Comparison of ENCODE assay signal across 1 cellular context in the genomic region with DNA sequence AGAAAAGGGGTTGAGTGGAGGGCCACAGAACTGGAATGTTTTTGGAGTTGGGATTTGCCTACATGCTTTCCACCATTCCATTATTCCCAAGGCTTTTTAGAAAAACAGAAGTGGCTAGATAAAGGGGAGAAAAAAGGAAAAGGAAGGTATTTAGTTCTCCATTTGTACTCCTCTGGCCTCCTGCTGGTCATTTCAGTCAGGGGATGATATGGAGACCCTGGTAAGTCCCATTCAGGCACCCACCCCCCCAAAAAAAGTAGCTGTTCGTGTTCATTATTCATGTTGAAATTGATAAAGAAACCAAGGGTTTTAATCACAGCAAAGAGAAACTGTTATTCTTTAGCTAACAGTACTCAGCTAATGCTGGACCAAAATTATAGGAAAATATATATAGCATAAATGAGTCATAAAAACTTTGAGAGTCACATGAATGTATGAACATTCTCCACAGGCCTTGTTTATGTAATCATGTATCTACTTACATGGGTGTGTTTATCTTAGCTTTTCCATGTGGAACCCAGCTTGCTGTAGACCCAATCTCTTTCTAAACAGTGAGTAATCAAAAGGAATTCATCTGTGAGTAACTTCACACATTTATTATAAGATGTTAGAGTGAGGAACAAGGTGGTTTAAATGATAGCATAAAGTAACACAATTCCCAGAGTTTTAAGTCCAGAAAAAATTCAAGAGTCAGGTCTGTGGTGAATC.
A peak's percentile ranks its signal among the peaks of the same experiment; 100 is the strongest.
TF ChIP-seq lines count a peak whose summit lies in the region.

No MANE protein-coding gene starts in this region.

TF ChIP-seq in K562, 482 proteins besides CTCF, POLR2A, EP300 and RAD21 (continued from another document):
- TF ChIP-seq, protein P1, sequence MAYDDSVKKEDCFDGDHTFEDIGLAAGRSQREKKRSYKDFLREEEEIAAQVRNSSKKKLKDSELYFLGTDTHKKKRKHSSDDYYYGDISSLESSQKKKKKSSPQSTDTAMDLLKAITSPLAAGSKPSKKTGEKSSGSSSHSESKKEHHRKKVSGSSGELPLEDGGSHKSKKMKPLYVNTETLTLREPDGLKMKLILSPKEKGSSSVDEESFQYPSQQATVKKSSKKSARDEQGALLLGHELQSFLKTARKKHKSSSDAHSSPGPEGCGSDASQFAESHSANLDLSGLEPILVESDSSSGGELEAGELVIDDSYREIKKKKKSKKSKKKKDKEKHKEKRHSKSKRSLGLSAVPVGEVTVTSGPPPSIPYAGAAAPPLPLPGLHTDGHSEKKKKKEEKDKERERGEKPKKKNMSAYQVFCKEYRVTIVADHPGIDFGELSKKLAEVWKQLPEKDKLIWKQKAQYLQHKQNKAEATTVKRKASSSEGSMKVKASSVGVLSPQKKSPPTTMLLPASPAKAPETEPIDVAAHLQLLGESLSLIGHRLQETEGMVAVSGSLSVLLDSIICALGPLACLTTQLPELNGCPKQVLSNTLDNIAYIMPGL (CRISPR knock-in tag; IDR thresholded peaks at IDR 0.05): no peak
- TF ChIP-seq, protein P2, sequence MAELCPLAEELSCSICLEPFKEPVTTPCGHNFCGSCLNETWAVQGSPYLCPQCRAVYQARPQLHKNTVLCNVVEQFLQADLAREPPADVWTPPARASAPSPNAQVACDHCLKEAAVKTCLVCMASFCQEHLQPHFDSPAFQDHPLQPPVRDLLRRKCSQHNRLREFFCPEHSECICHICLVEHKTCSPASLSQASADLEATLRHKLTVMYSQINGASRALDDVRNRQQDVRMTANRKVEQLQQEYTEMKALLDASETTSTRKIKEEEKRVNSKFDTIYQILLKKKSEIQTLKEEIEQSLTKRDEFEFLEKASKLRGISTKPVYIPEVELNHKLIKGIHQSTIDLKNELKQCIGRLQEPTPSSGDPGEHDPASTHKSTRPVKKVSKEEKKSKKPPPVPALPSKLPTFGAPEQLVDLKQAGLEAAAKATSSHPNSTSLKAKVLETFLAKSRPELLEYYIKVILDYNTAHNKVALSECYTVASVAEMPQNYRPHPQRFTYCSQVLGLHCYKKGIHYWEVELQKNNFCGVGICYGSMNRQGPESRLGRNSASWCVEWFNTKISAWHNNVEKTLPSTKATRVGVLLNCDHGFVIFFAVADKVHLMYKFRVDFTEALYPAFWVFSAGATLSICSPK (IDR thresholded peaks at IDR 0.05; ENCODE audit: borderline replicate concordance): no peak
- TF ChIP-seq, protein P3, sequence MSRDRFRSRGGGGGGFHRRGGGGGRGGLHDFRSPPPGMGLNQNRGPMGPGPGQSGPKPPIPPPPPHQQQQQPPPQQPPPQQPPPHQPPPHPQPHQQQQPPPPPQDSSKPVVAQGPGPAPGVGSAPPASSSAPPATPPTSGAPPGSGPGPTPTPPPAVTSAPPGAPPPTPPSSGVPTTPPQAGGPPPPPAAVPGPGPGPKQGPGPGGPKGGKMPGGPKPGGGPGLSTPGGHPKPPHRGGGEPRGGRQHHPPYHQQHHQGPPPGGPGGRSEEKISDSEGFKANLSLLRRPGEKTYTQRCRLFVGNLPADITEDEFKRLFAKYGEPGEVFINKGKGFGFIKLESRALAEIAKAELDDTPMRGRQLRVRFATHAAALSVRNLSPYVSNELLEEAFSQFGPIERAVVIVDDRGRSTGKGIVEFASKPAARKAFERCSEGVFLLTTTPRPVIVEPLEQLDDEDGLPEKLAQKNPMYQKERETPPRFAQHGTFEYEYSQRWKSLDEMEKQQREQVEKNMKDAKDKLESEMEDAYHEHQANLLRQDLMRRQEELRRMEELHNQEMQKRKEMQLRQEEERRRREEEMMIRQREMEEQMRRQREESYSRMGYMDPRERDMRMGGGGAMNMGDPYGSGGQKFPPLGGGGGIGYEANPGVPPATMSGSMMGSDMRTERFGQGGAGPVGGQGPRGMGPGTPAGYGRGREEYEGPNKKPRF (IDR thresholded peaks at IDR 0.05; ENCODE audit: low read depth, low read length): no peak
- 0 out of 2 replicates have a peak, but pooled peaks have one; percentile 25 for TF ChIP-seq TEAD4 (IDR thresholded peaks at IDR 0.05; ENCODE audit: low read length)
- no peak for TF ChIP-seq TEAD4 (CRISPR knock-in tag; IDR thresholded peaks at IDR 0.05; ENCODE audit: borderline replicate concordance)
- peak in 1 of 2 experiments; percentile 14; a peak in 1 of 4 replicates for TF ChIP-seq FOXA3 (CRISPR knock-in tag; conservative IDR thresholded peaks at IDR 0.05 in 1 of 2, IDR thresholded peaks at IDR 0.05 in 1 of 2)
- no peak for TF ChIP-seq NFE2 (IDR thresholded peaks at IDR 0.05; ENCODE audit: low read depth)
- TF ChIP-seq ZNF23 (CRISPR knock-in tag; IDR thresholded peaks at IDR 0.05): no peak
- no peak for TF ChIP-seq C11orf30 (IDR thresholded peaks at IDR 0.05; ENCODE audit: low read depth)
- no peak for TF ChIP-seq HNRNPUL1 (IDR thresholded peaks at IDR 0.05; ENCODE audit: low read length)
